In genomic region chr1:185674201-185674600, GRCh38 we compare ENCODE assay signal across 1 cellular context.
TF ChIP-seq lines count a peak whose summit lies in the region.

No MANE protein-coding gene starts in this region.

TF ChIP-seq in HepG2, 621 proteins besides CTCF, POLR2A, EP300 and RAD21 (continued from another document and continues in another):
- TF ChIP-seq ARID3A (IDR thresholded peaks at IDR 0.05; ENCODE audit: low read depth, low read length) (0 out of 2 replicates have a peak, but pooled peaks have one; percentile 34), GABPA (IDR thresholded peaks at IDR 0.05; ENCODE audit: low read depth, low read length) (no peak), GABPA (CRISPR knock-in tag; IDR thresholded peaks at IDR 0.05; ENCODE audit: low read depth) (peak; percentile 85), POGK (CRISPR knock-in tag; conservative IDR thresholded peaks at IDR 0.05) (0 out of 2 replicates have a peak, but pooled peaks have one; percentile 34), RXRB (CRISPR knock-in tag; IDR thresholded peaks at IDR 0.05; ENCODE audit: borderline replicate concordance) (peak; percentile 80), NKX3-1 (CRISPR knock-in tag; IDR thresholded peaks at IDR 0.05) (peak; percentile 34; the same call in 1 of the 2 replicates), TSC22D2 (CRISPR knock-in tag; IDR thresholded peaks at IDR 0.05; ENCODE audit: borderline replicate concordance) (no peak), KMT2B (CRISPR knock-in tag; IDR thresholded peaks at IDR 0.05) (no peak), MBNL3 (CRISPR knock-in tag; conservative IDR thresholded peaks at IDR 0.05) (no peak), ZNF704 (CRISPR knock-in tag; IDR thresholded peaks at IDR 0.05; ENCODE audit: borderline replicate concordance) (no peak), ZNF740 (CRISPR knock-in tag; IDR thresholded peaks at IDR 0.05) (no peak), KLF9 (CRISPR knock-in tag; IDR thresholded peaks at IDR 0.05; ENCODE audit: low read depth) (no peak), ZNF317 (CRISPR knock-in tag; IDR thresholded peaks at IDR 0.05) (peak; percentile 89), FOXA1 (IDR thresholded peaks at IDR 0.05) (no peak), FOXA1 (CRISPR knock-in tag; IDR thresholded peaks at IDR 0.05) (peak; percentile 92), MXI1 (IDR thresholded peaks at IDR 0.05; ENCODE audit: borderline replicate concordance, low read depth, low read length) (no peak), TOE1 (CRISPR knock-in tag; IDR thresholded peaks at IDR 0.05) (no peak), ZNF275 (CRISPR knock-in tag; IDR thresholded peaks at IDR 0.05; ENCODE audit: borderline replicate concordance) (no peak), SCMH1 (CRISPR knock-in tag; IDR thresholded peaks at IDR 0.05; ENCODE audit: borderline replicate concordance) (no peak), TCF12 (IDR thresholded peaks at IDR 0.05) (no peak), TCF12 (CRISPR knock-in tag; IDR thresholded peaks at IDR 0.05) (peak; percentile 92), RBAK (CRISPR knock-in tag; IDR thresholded peaks at IDR 0.05) (no peak), SIX1 (CRISPR knock-in tag; IDR thresholded peaks at IDR 0.05; ENCODE audit: borderline replicate concordance) (peak; percentile 58; the same call in 1 of the 2 replicates), ZNF607 (CRISPR knock-in tag; IDR thresholded peaks at IDR 0.05; ENCODE audit: borderline replicate concordance) (no peak), ZNF558 (CRISPR knock-in tag; IDR thresholded peaks at IDR 0.05; ENCODE audit: borderline replicate concordance) (no peak), TMF1 (CRISPR knock-in tag; IDR thresholded peaks at IDR 0.05; ENCODE audit: low read depth) (no peak), FOXA3 (CRISPR knock-in tag; IDR thresholded peaks at IDR 0.05) (peak; percentile 97), ZBTB43 (CRISPR knock-in tag; conservative IDR thresholded peaks at IDR 0.05) (0 out of 2 replicates have a peak, but pooled peaks have one; percentile 44), PPARG (CRISPR knock-in tag; conservative IDR thresholded peaks at IDR 0.05) (peak; percentile 57), DRAP1 (CRISPR knock-in tag; IDR thresholded peaks at IDR 0.05) (peak; percentile 42; the same call in 1 of the 2 replicates), KDM3A (CRISPR knock-in tag; IDR thresholded peaks at IDR 0.05; ENCODE audit: low read depth) (peak; percentile 57; the same call in 1 of the 2 replicates), PBX2 (CRISPR knock-in tag; IDR thresholded peaks at IDR 0.05) (no peak), SPEN (CRISPR knock-in tag; IDR thresholded peaks at IDR 0.05; ENCODE audit: low read depth) (0 out of 2 replicates have a peak, but pooled peaks have one; percentile 44), MBD4 (IDR thresholded peaks at IDR 0.05; ENCODE audit: borderline replicate concordance, low read length) (no peak), FOXK1 (CRISPR knock-in tag; IDR thresholded peaks at IDR 0.05; ENCODE audit: borderline replicate concordance, low read depth) (peak; percentile 94), ZNF883 (CRISPR knock-in tag; IDR thresholded peaks at IDR 0.05; ENCODE audit: not compliant biosample characterization) (no peak), YEATS2 (CRISPR knock-in tag; IDR thresholded peaks at IDR 0.05; ENCODE audit: borderline replicate concordance) (no peak), GATA4 (IDR thresholded peaks at IDR 0.05; ENCODE audit: borderline replicate concordance, low read depth) (peak; percentile 89; the same call in 1 of the 2 replicates), ZSCAN30 (CRISPR knock-in tag; IDR thresholded peaks at IDR 0.05) (no peak), SP2 (CRISPR knock-in tag; IDR thresholded peaks at IDR 0.05) (no peak), CBFB (CRISPR knock-in tag; IDR thresholded peaks at IDR 0.05) (no peak), MEIS2 (CRISPR knock-in tag; IDR thresholded peaks at IDR 0.05) (peak; percentile 47; the same call in 1 of the 2 replicates), HMG20A (CRISPR knock-in tag; IDR thresholded peaks at IDR 0.05; ENCODE audit: borderline replicate concordance) (peak; percentile 93), CREM (IDR thresholded peaks at IDR 0.05) (peak; percentile 70), CREM (CRISPR knock-in tag; IDR thresholded peaks at IDR 0.05) (no peak), ZNF7 (CRISPR knock-in tag; IDR thresholded peaks at IDR 0.05) (no peak), NCOR1 (IDR thresholded peaks at IDR 0.05; ENCODE audit: borderline replicate concordance, low read length) (no peak; the same call in 1 of the 2 replicates), HHEX (CRISPR knock-in tag; IDR thresholded peaks at IDR 0.05) (peak; percentile 95), IKZF5 (CRISPR knock-in tag; IDR thresholded peaks at IDR 0.05) (0 out of 2 replicates have a peak, but pooled peaks have one; percentile 50), ZNF331 (CRISPR knock-in tag; IDR thresholded peaks at IDR 0.05) (peak; percentile 59; the same call in 1 of the 2 replicates), MLLT10 (CRISPR knock-in tag; IDR thresholded peaks at IDR 0.05) (no peak), MATR3 (CRISPR knock-in tag; IDR thresholded peaks at IDR 0.05) (no peak), ARID5B (CRISPR knock-in tag; IDR thresholded peaks at IDR 0.05) (peak; percentile 99), HNRNPLL (IDR thresholded peaks at IDR 0.05; ENCODE audit: low read depth, low read length, poor library complexity, severe bottlenecking) (no peak), TCF7 (IDR thresholded peaks at IDR 0.05; ENCODE audit: low read depth) (peak; percentile 66), SKI (IDR thresholded peaks at IDR 0.05; ENCODE audit: partially characterized antibody) (peak; percentile 44), SP5 (CRISPR knock-in tag; IDR thresholded peaks at IDR 0.05; ENCODE audit: borderline replicate concordance, low read depth) (peak; percentile 67; the same call in 1 of the 2 replicates), GABPB1 (CRISPR knock-in tag; IDR thresholded peaks at IDR 0.05) (peak; percentile 64), FOXC1 (CRISPR knock-in tag; IDR thresholded peaks at IDR 0.05; ENCODE audit: borderline replicate concordance) (no peak), ELF1 (CRISPR knock-in tag; IDR thresholded peaks at IDR 0.05) (peak; percentile 64; the same call in 1 of the 2 replicates), NCOA2 (CRISPR knock-in tag; IDR thresholded peaks at IDR 0.05) (peak; percentile 95), ZNF614 (CRISPR knock-in tag; IDR thresholded peaks at IDR 0.05; ENCODE audit: borderline replicate concordance) (peak; percentile 78)
